In the genomic region with DNA sequence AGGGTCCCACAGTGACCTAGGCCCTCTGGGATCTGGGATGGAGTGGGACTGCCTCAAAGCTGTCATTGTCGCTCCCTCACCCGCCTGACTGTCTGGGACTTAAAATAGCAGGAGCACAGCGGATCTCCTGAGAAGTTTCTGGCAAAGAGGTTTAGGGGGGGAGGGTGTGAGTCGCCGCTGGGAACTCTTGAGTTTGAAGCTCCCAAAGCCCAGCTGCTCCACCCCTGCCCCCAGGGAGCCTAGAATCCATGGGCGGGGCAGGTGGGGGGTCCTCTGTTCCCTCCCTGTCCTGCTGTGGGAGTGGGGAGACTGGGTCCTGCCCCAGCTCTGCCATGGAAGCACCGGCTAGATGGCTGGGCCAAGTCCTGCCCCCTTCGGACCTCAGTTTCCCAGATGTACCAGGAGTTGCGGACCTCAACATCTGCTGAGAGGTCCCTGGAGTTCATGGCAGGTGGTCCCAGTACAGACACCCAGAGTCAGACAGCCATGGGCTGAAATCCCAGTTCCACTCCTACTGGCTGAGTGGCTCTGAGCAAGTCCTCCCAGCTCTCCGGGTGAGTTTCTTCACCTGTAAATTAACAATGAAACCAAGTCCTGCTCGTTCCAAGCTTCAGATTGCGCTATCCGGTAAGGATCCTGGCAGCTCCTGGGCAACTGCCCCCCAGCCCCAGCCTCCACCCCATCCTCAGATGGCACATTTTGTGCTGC, we compare ENCODE assay signal across 11 cellular contexts. TPM values are rescaled to one million over a fixed set of nuclear protein-coding genes. Genes with fewer than 3 reads are reported as not detected.
DNase-seq lines count a peak whose midpoint lies in the region; ATAC-seq and TF ChIP-seq lines count a peak whose summit lies in the region.
"Had no signal": no experiment of that assay in that cellular context is flagged by ENCODE, and none has a peak within 500 bp of the region (broad histone marks: within the 10 kb centered on the region; RNA-seq: fewer than 3 reads in every experiment).

No MANE protein-coding gene starts in this region.

- H3K9ac ChIP-seq in muscle layer of colon (ENCODE audit: low read length): no peak overlapping the region

- H3K27me3 ChIP-seq in muscle layer of colon (ENCODE audit: control insufficient read depth in 1 of 2, insufficient read depth in 2 of 2, low read length in 2 of 2): no peaks in the 10 kb centered on the region
- no peaks in the 10 kb centered on the region for H3K27me3 ChIP-seq in vagina
- H3K27me3 ChIP-seq: ovary had no signal

- no peak for TF ChIP-seq POLR2A in vagina (IDR thresholded peaks at IDR 0.05)

- no peak for TF ChIP-seq CTCF in vagina (IDR thresholded peaks at IDR 0.05)

- ATAC-seq in Right ventricle myocardium inferior: peak; percentile 51

- intact Hi-C loops in Right ventricle myocardium inferior (cut with DNase I): loop anchor here (1.0 kb wide), 1 partner anchor 78 kb away; no protein-coding TSS in a partner anchor
- intact Hi-C loops in cardiac septum (cut with DNase I): no loop called here
- intact Hi-C loops in vagina (cut with DNase I): loop anchor here (2.0 kb wide), 1 partner anchor 79 kb away; no protein-coding TSS in a partner anchor

- H3K9me3 ChIP-seq in muscle layer of colon (ENCODE audit: low read length): no peaks in the 10 kb centered on the region
- H3K9me3 ChIP-seq in vagina: no peaks in the 10 kb centered on the region
- H3K9me3 ChIP-seq: ovary had no signal

- H3K4me1 ChIP-seq in muscle layer of colon (ENCODE audit: insufficient read depth, low read length) (peaks cover 12% of the 10 kb centered on the region), vagina (peaks cover 20% of the 10 kb centered on the region)

- DNase-seq in Right ventricle myocardium inferior (ENCODE audit: missing footprints) (no peak), cardiac septum (ENCODE audit: low spot score) (no peak), caudate nucleus (lab: John Stamatoyannopoulos, UW) (no peak), vagina (ENCODE audit: extremely low spot score in 2 of 2) (no peak), nucleus accumbens (lab: John Stamatoyannopoulos, UW) (no peak), Ammon's horn (ENCODE audit: low spot score) (no peak), pons (ENCODE audit: low spot score) (no peak)
- DNase-seq: NCI-H446 treated with DMSO at 0.1 percent for 48 hours had no signal

- H3K36me3 ChIP-seq in muscle layer of colon (ENCODE audit: insufficient read depth, low read length): peaks cover 5% of the 10 kb centered on the region
- H3K36me3 ChIP-seq in vagina: peaks cover 0 to 7% of the 10 kb centered on the region in 2 donors
- H3K36me3 ChIP-seq: ovary had no signal

- H3K27ac ChIP-seq in caudate nucleus (ENCODE audit: low read depth, low read length) (peak overlapping the region; percentile 83), muscle layer of colon (ENCODE audit: low read depth, low read length) (peak overlapping the region; percentile 52), vagina (peak overlapping the region; percentile 68)

- H3K4me3 ChIP-seq in muscle layer of colon (ENCODE audit: low read depth in 1 of 2, low read length in 2 of 2) (peak overlapping the region; percentile 36 to 52), vagina (peak overlapping the region; percentile 44 to 47)

RNA-seq across cellular contexts. Expression of gene WDR38, which starts 1.0 kb away (rescaled TPM):
- total RNA-seq in Right ventricle myocardium inferior (not detected), cardiac septum (not detected), vagina (not detected)
- total RNA-seq: CD4-positive, alpha-beta T cell had no signal

RNA-seq across cellular contexts. Expression of gene RPL35, which starts 9.5 kb away (rescaled TPM):
- 752 TPM for total RNA-seq in Right ventricle myocardium inferior
- 610 TPM for total RNA-seq in cardiac septum
- 1,925 TPM for total RNA-seq in vagina

RNA-seq across cellular contexts. Expression of gene ARPC5L, which starts 9.7 kb away (rescaled TPM):
- total RNA-seq in Right ventricle myocardium inferior (41.8 TPM), cardiac septum (53.8 TPM), vagina (28.5 TPM)
